ENCODE assay signal across 2 cellular contexts in genomic region chr1:230698130-230698529, GRCh38.
TF ChIP-seq lines count a peak whose summit lies in the region.

No MANE protein-coding gene starts in this region.

TF ChIP-seq in GM23338, 12 proteins besides CTCF, POLR2A, EP300 and RAD21:
- TF ChIP-seq ZNF331 (CRISPR knock-in tag; IDR thresholded peaks at IDR 0.05; ENCODE audit: low read depth) = no peak
- no peak for TF ChIP-seq ETS1 (IDR thresholded peaks at IDR 0.05)
- TF ChIP-seq JUNB (IDR thresholded peaks at IDR 0.05; ENCODE audit: unreplicated experiment) = no peak
- no peak for TF ChIP-seq STAT1 (IDR thresholded peaks at IDR 0.05; ENCODE audit: unreplicated experiment)
- TF ChIP-seq CREB1 (CRISPR knock-in tag; IDR thresholded peaks at IDR 0.05; ENCODE audit: low read depth) = no peak
- no peak for TF ChIP-seq POLR2AphosphoS5 (IDR thresholded peaks at IDR 0.05; ENCODE audit: low read depth)

TF ChIP-seq in IMR-90, 13 proteins besides CTCF, POLR2A, EP300 and RAD21:
- TF ChIP-seq MAFK (IDR thresholded peaks at IDR 0.05; ENCODE audit: low read depth, low read length) (no peak), USF2 (IDR thresholded peaks at IDR 0.05; ENCODE audit: low read depth, low read length) (no peak), RFX5 (IDR thresholded peaks at IDR 0.05; ENCODE audit: low read depth, low read length) (no peak), MXI1 (IDR thresholded peaks at IDR 0.05; ENCODE audit: borderline replicate concordance, low read depth, low read length) (no peak), ELK1 (IDR thresholded peaks at IDR 0.05; ENCODE audit: borderline replicate concordance, low read depth, low read length) (no peak), FOS (IDR thresholded peaks at IDR 0.05; ENCODE audit: low read depth, low read length) (no peak)
TF ChIP-seq in IMR-90: peak in this region for 0.
